ENCODE assay signal across 16 cellular contexts in the genomic region with DNA sequence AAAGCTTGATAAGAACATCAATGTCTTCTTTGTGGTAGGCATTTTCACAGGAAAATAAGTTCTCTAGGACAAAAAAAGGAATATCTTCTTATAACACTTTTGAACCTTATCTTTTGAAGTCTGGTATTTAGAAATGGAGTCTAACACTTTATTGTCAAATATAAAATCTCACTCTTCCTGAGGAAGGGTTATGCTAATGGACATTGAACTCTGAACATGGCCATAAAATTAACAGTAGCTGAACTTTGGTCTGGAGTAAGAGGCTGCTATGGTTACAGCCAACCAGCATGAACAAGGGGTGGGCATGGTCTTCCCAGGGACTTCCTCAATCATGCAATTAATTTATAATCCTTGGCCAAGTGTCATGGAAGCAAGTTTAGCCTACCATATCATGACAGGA. TPM values are rescaled to one million over a fixed set of nuclear protein-coding genes. Genes with fewer than 3 reads are reported as not detected.
DNase-seq lines count a peak whose midpoint lies in the region; ATAC-seq and TF ChIP-seq lines count a peak whose summit lies in the region.
"Had no signal": no experiment of that assay in that cellular context is flagged by ENCODE, and none has a peak within 500 bp of the region (broad histone marks: within the 10 kb centered on the region; RNA-seq: fewer than 3 reads in every experiment).

A gene with protein sequence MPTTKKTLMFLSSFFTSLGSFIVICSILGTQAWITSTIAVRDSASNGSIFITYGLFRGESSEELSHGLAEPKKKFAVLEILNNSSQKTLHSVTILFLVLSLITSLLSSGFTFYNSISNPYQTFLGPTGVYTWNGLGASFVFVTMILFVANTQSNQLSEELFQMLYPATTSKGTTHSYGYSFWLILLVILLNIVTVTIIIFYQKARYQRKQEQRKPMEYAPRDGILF (minus strand): TSS at position 199 of the 400 bp plus-strand sequence. CDS start 157 bp downstream, at position 42.

- no peaks in the 10 kb centered on the region for H3K36me3 Mint-ChIP-seq in nephron (ENCODE audit: low read depth)
- H3K36me3 Mint-ChIP-seq: CD8-positive, alpha-beta T cell had no signal

- H3K9me3 ChIP-seq in Peyer's patch, result no peaks in the 10 kb centered on the region
- H3K9me3 ChIP-seq: SJCRH30 had no signal

- H3K36me3 ChIP-seq in Peyer's patch, result no peaks in the 10 kb centered on the region
- H3K36me3 ChIP-seq: SJCRH30 had no signal

- H3K27me3 Mint-ChIP-seq in nephron (ENCODE audit: low read depth), result peaks cover 1% of the 10 kb centered on the region

- no peak for ATAC-seq in GM18505 (IDR thresholded peaks at IDR 0.05; ENCODE audit: unreplicated experiment)
- ATAC-seq: CD8-positive, alpha-beta T cell had no signal

- H3K4me1 Mint-ChIP-seq in nephron, result peaks cover 1% of the 10 kb centered on the region

- peak within 1 kb of the TSS; percentile 64 to 76 (median 72) for H3K4me3 Mint-ChIP-seq in nephron
- H3K4me3 Mint-ChIP-seq: CD8-positive, alpha-beta T cell had no signal

- in situ Hi-C loops in G401 (cut with HindIII; ENCODE audit: low sequenced_read_pairs), result no loop called here

- peak within 1 kb of the TSS in 3 of 4 donors; percentile 76 to 93 (median 88) for H3K27ac ChIP-seq in Peyer's patch
- H3K27ac ChIP-seq: RWPE1, SJCRH30 had no signal

- TF ChIP-seq CTCF in Peyer's patch (IDR thresholded peaks at IDR 0.05) (no peak), nephron (IDR thresholded peaks at IDR 0.05; ENCODE audit: unreplicated experiment in 3 of 3) (no peak)

- peaks cover 0 to 2% (median 0%) of the 10 kb centered on the region in 4 donors for H3K4me1 ChIP-seq in Peyer's patch
- H3K4me1 ChIP-seq: SJCRH30 had no signal

- DNase-seq in Peyer's patch (peak in 1 of 3 donors; percentile 76), left kidney (ENCODE audit: low read depth, low spot score) (peak; percentile 35), cardiac septum (ENCODE audit: low spot score) (no peak), NCI-H2196 (lab: John Stamatoyannopoulos, UW; ENCODE audit: unreplicated experiment) (no peak), G401 (ENCODE audit: low spot score) (no peak)
- DNase-seq: CD8-positive, alpha-beta T cell; MV-4-11; NCI-H1436 treated with DMSO at 0.1 percent for 48 hours; NCI-H2081 treated with DMSO at 0.1 percent for 48 hours; NCI-H2227 treated with DMSO at 0.1 percent for 48 hours; NCI-H524 treated with DMSO at 0.1 percent for 48 hours; SJCRH30 had no signal

- peaks cover under 1% of the 10 kb centered on the region for H3K9me3 Mint-ChIP-seq in nephron

- H3K4me3 ChIP-seq in Peyer's patch, result peak within 1 kb of the TSS in 3 of 4 donors; percentile 19 to 50 (median 48)
- H3K4me3 ChIP-seq: SJCRH30 had no signal

- intact Hi-C loops in cardiac septum (cut with DNase I), result no loop called here

- H3K27ac Mint-ChIP-seq in nephron, result peak within 1 kb of the TSS; percentile 16 to 81 (median 64)
- H3K27ac Mint-ChIP-seq: CD8-positive, alpha-beta T cell had no signal

- TF ChIP-seq POLR2A in Peyer's patch (IDR thresholded peaks at IDR 0.05), result peak; percentile 56 to 80
- no peak for TF ChIP-seq POLR2A in GM18505 (IDR thresholded peaks at IDR 0.05; ENCODE audit: borderline replicate concordance, extremely low read depth, insufficient read depth, insufficient read length)

- no peaks in the 10 kb centered on the region for H3K27me3 ChIP-seq in Peyer's patch
- H3K27me3 ChIP-seq: SJCRH30 had no signal

RNA-seq across cellular contexts. Expression of the gene that starts here (rescaled TPM):
- total RNA-seq in Peyer's patch, result 100 to 1,000 TPM in 2 of 4 donors, 10 to 100 TPM in 1, 1 to 10 TPM in 1; 7.4 to 215 (median 109) TPM
- not detected for total RNA-seq in cardiac septum
- not detected in 2 replicates for total RNA-seq in G401 (2014; rRNA removed; shearing (Covaris generic))
- total RNA-seq: CD8-positive, alpha-beta T cell; OCI-LY7; SJCRH30 had no signal
